12 cellular contexts compared by ENCODE assay signal in genomic region chr11:134272381-134273316, GRCh38. TPM values are rescaled to one million over a fixed set of nuclear protein-coding genes. Genes with fewer than 3 reads are reported as not detected.
A peak's percentile ranks its signal among the peaks of the same experiment; 100 is the strongest.
DNase-seq lines count a peak whose midpoint lies in the region; ATAC-seq lines count a peak whose summit lies in the region.
"Had no signal": no experiment of that assay in that cellular context is flagged by ENCODE, and none has a peak within 500 bp of the region (broad histone marks: within the 10 kb centered on the region; RNA-seq: fewer than 3 reads in every experiment).

No MANE protein-coding gene starts in this region.

- H3K27ac Mint-ChIP-seq in CD4-positive, alpha-beta memory T cell: peak overlapping the region in 4 of 7 donors; percentile 25 to 78 (median 44)
- peak overlapping the region; percentile 45 for H3K27ac Mint-ChIP-seq in activated T-helper 1 cell treated with anti-CD3 and anti-CD28 coated beads, Interleukin-12 subunit alpha, Interleukin-12 subunit beta, Interleukin-2, Interleukin-4 antibody, amounts not matched to agents 30 ng/mL and 10 ng/mL and 1 ng/mL, durations not matched to agents 14 hours and 24 hours and 36 hours

- peaks cover 30 to 71% (median 53%) of the 10 kb centered on the region in 4 donors for H3K4me1 Mint-ChIP-seq in CD4-positive, alpha-beta memory T cell
- H3K4me1 Mint-ChIP-seq in activated T-helper 1 cell treated with anti-CD3 and anti-CD28 coated beads, Interleukin-12 subunit alpha, Interleukin-12 subunit beta, Interleukin-2, Interleukin-4 antibody, amounts not matched to agents 30 ng/mL and 10 ng/mL and 1 ng/mL, durations not matched to agents 14 hours and 24 hours and 36 hours (ENCODE audit: low read depth): peaks cover 55% of the 10 kb centered on the region
- H3K4me1 Mint-ChIP-seq in activated T-cell treated with anti-CD3 and anti-CD28 coated beads, Interleukin-2, amount 50 U/mL, for 4 hours (ENCODE audit: low read depth): peaks cover 48% of the 10 kb centered on the region

- CTCF ChIA-PET in CD4-positive, alpha-beta memory T cell (lab: Charles Lee; ENCODE audit: partially characterized antibody): interaction anchor here (1.6 to 10.5 kb wide), 4 partner anchors 10 to 62 kb away, joined by 4 to 119 read pairs (median 5); partner anchors contain the start of gene NCAPD3

- peaks cover 49% of the 10 kb centered on the region for H3K4me1 ChIP-seq in CD4-positive, alpha-beta memory T cell (ENCODE audit: insufficient read depth, low read length)
- H3K4me1 ChIP-seq in iPS-15b (ENCODE audit: control insufficient read depth, insufficient read depth, low read length) (peaks cover 29% of the 10 kb centered on the region), aorta (ENCODE audit: control insufficient read depth in 1 of 2, insufficient read depth in 2 of 2, low read length in 2 of 2) (no peaks in the 10 kb centered on the region)

- no peaks in the 10 kb centered on the region for H3K27me3 Mint-ChIP-seq in CD4-positive, alpha-beta memory T cell
- H3K27me3 Mint-ChIP-seq in activated T-helper 1 cell treated with anti-CD3 and anti-CD28 coated beads, Interleukin-12 subunit alpha, Interleukin-12 subunit beta, Interleukin-2, Interleukin-4 antibody, amounts not matched to agents 30 ng/mL and 10 ng/mL and 1 ng/mL, durations not matched to agents 14 hours and 24 hours and 36 hours (ENCODE audit: insufficient read depth): peaks cover 2% of the 10 kb centered on the region
- H3K27me3 Mint-ChIP-seq in activated T-cell treated with anti-CD3 and anti-CD28 coated beads, Interleukin-2, amount 50 U/mL, for 4 hours (ENCODE audit: low read depth): peaks cover 11% of the 10 kb centered on the region

- no peak for ATAC-seq in aorta (ENCODE audit: low FRiP score)
- no peak for ATAC-seq in activated T-cell treated with anti-CD3 and anti-CD28 coated beads, Interleukin-2, amount 50 U/mL, for 4 hours

- H3K36me3 Mint-ChIP-seq in CD4-positive, alpha-beta memory T cell: peaks cover 0 to 14% of the 10 kb centered on the region in 2 donors
- H3K36me3 Mint-ChIP-seq in activated T-helper 1 cell treated with anti-CD3 and anti-CD28 coated beads, Interleukin-12 subunit alpha, Interleukin-12 subunit beta, Interleukin-2, Interleukin-4 antibody, amounts not matched to agents 30 ng/mL and 10 ng/mL and 1 ng/mL, durations not matched to agents 14 hours and 24 hours and 36 hours (ENCODE audit: low read depth): peaks cover 16% of the 10 kb centered on the region
- peaks cover 2% of the 10 kb centered on the region for H3K36me3 Mint-ChIP-seq in activated T-cell treated with anti-CD3 and anti-CD28 coated beads, Interleukin-2, amount 50 U/mL, for 4 hours (ENCODE audit: insufficient read depth)

- no peaks in the 10 kb centered on the region for H3K36me3 ChIP-seq in CD4-positive, alpha-beta memory T cell (ENCODE audit: insufficient read depth, low read length)
- no peaks in the 10 kb centered on the region for H3K36me3 ChIP-seq in H7 (replicated peaks; ENCODE audit: control insufficient read depth, insufficient read depth, low read length)
- peaks cover 3% of the 10 kb centered on the region for H3K36me3 ChIP-seq in iPS-15b (ENCODE audit: control insufficient read depth, insufficient read depth, low read length)
- H3K36me3 ChIP-seq in aorta (ENCODE audit: control insufficient read depth in 1 of 2, insufficient read depth in 2 of 2, low read length in 1 of 2): no peaks in the 10 kb centered on the region
- H3K36me3 ChIP-seq: suprapubic skin had no signal

- WGBS in aorta, 2 donors: 41 to 44% methylated on average over 18 of the region's 18 CpGs

- peak overlapping the region in 2 of 8 donors; percentile 13 to 34 for H3K4me3 Mint-ChIP-seq in CD4-positive, alpha-beta memory T cell
- H3K4me3 Mint-ChIP-seq in activated T-helper 1 cell treated with anti-CD3 and anti-CD28 coated beads, Interleukin-12 subunit alpha, Interleukin-12 subunit beta, Interleukin-2, Interleukin-4 antibody, amounts not matched to agents 30 ng/mL and 10 ng/mL and 1 ng/mL, durations not matched to agents 14 hours and 24 hours and 36 hours: peak overlapping the region; percentile 65
- no peak overlapping the region for H3K4me3 Mint-ChIP-seq in activated T-cell treated with anti-CD3 and anti-CD28 coated beads, Interleukin-2, amount 50 U/mL, for 4 hours

- no peaks in the 10 kb centered on the region for H3K27me3 ChIP-seq in CD4-positive, alpha-beta memory T cell (ENCODE audit: insufficient read depth, low read length)
- H3K27me3 ChIP-seq in H7 (ENCODE audit: control insufficient read depth, insufficient read depth, low read length): peaks cover 4% of the 10 kb centered on the region; the same call in 1 of the 2 replicates
- H3K27me3 ChIP-seq in iPS-15b (ENCODE audit: control insufficient read depth, insufficient read depth, low read length): peaks cover 3% of the 10 kb centered on the region
- H3K27me3 ChIP-seq in aorta (ENCODE audit: control insufficient read depth in 1 of 2, insufficient read depth in 2 of 2, low read length in 1 of 2): no peaks in the 10 kb centered on the region

- peak overlapping the region; percentile 4 for H3K9ac ChIP-seq in iPS-15b (ENCODE audit: low read depth, low read length)

- H3K9me3 ChIP-seq in CD4-positive, alpha-beta memory T cell (ENCODE audit: control insufficient read depth in 1 of 2, low read length in 2 of 2): no peaks in the 10 kb centered on the region
- no peaks in the 10 kb centered on the region for H3K9me3 ChIP-seq in iPS-15b (ENCODE audit: control insufficient read depth, insufficient read depth, low read length)
- H3K9me3 ChIP-seq in aorta (ENCODE audit: control insufficient read depth, low read length): no peaks in the 10 kb centered on the region
- H3K9me3 ChIP-seq: suprapubic skin had no signal

- no peak overlapping the region for H3K4me3 ChIP-seq in CD4-positive, alpha-beta memory T cell (ENCODE audit: low read length in 2 of 2)
- H3K4me3 ChIP-seq in H7 (ENCODE audit: insufficient read depth, low read depth, low read length): no peak overlapping the region; the same call in 1 of the 2 replicates
- H3K4me3 ChIP-seq in iPS-15b (ENCODE audit: low read depth, low read length): peak overlapping the region; percentile 85
- no peak overlapping the region for H3K4me3 ChIP-seq in aorta (ENCODE audit: low read length in 2 of 2)
- H3K4me3 ChIP-seq: suprapubic skin had no signal

- intact Hi-C loops in CD4-positive, alpha-beta memory T cell (cut with micrococcal nuclease): no loop called here
- intact Hi-C loops in activated T-helper 1 cell treated with anti-CD3 and anti-CD28 coated beads, Interleukin-12 subunit alpha, Interleukin-12 subunit beta, Interleukin-2, Interleukin-4 antibody, amounts not matched to agents 30 ng/mL and 10 ng/mL and 1 ng/mL, durations not matched to agents 14 hours and 24 hours and 36 hours (cut with micrococcal nuclease): no loop called here
- intact Hi-C loops in aorta (cut with DNase I): no loop called here

- POLR2A ChIA-PET in CD4-positive, alpha-beta memory T cell (lab: Charles Lee; ENCODE audit: partially characterized antibody): interaction anchor here (0.9 to 6.5 kb wide), 6 partner anchors 10 to 325 kb away, joined by 3 to 62 read pairs (median 6); partner anchors contain the start of genes ACAD8, NCAPD3, THYN1 and VPS26B

- H3K9me3 Mint-ChIP-seq in CD4-positive, alpha-beta memory T cell: no peaks in the 10 kb centered on the region
- H3K9me3 Mint-ChIP-seq in activated T-helper 1 cell treated with anti-CD3 and anti-CD28 coated beads, Interleukin-12 subunit alpha, Interleukin-12 subunit beta, Interleukin-2, Interleukin-4 antibody, amounts not matched to agents 30 ng/mL and 10 ng/mL and 1 ng/mL, durations not matched to agents 14 hours and 24 hours and 36 hours: no peaks in the 10 kb centered on the region
- no peaks in the 10 kb centered on the region for H3K9me3 Mint-ChIP-seq in activated T-cell treated with anti-CD3 and anti-CD28 coated beads, Interleukin-2, amount 50 U/mL, for 4 hours

- no peak overlapping the region for H3K27ac ChIP-seq in CD4-positive, alpha-beta memory T cell (ENCODE audit: low read depth, low read length)
- no peak overlapping the region for H3K27ac ChIP-seq in aorta (ENCODE audit: low read depth in 1 of 2, low read length in 2 of 2)
- H3K27ac ChIP-seq: suprapubic skin had no signal

- no peak for DNase-seq in CD4-positive, alpha-beta memory T cell
- DNase-seq in H7: peak; percentile 86
- DNase-seq in activated T-helper 1 cell treated with anti-CD3 and anti-CD28 coated beads, Interleukin-12 subunit alpha, Interleukin-12 subunit beta, Interleukin-2, Interleukin-4 antibody, amounts not matched to agents 30 ng/mL and 10 ng/mL and 1 ng/mL, durations not matched to agents 14 hours and 24 hours and 36 hours (ENCODE audit: low spot score): no peak
- no peak for DNase-seq in aorta
- no peak for DNase-seq in activated T-cell treated with anti-CD3 and anti-CD28 coated beads, Interleukin-2, amount 50 U/mL, for 4 hours
- DNase-seq in RKO (ENCODE audit: low spot score): no peak
- DNase-seq in NCI-H128 (lab: John Stamatoyannopoulos, UW; ENCODE audit: unreplicated experiment): no peak
- DNase-seq: NCI-H1436; stimulated activated CD4-positive, alpha-beta T cell treated with anti-CD3 and anti-CD28 coated beads, Interleukin-1b, Interleukin-23, amount 100 ng/mL, for 48 hours had no signal

RNA-seq across cellular contexts. Expression of gene GLB1L3, which starts 3.5 kb away (rescaled TPM):
- total RNA-seq in CD4-positive, alpha-beta memory T cell: 1 to 10 TPM; 1.2 to 1.5 TPM
- polyA plus RNA-seq in CD4-positive, alpha-beta memory T cell: 1 to 10 TPM; 2.8 to 4.9 TPM
- 24.0 and 35.0 TPM in 2 replicates for total RNA-seq in H7 (2014; rRNA removed; shearing (Covaris generic))
- total RNA-seq in activated T-helper 1 cell treated with anti-CD3 and anti-CD28 coated beads, Interleukin-12 subunit alpha, Interleukin-12 subunit beta, Interleukin-2, Interleukin-4 antibody, amounts not matched to agents 30 ng/mL and 10 ng/mL and 1 ng/mL, durations not matched to agents 14 hours and 24 hours and 36 hours: 14.6 and 16.1 TPM in 2 replicates
- total RNA-seq in aorta: not detected
- not detected for polyA plus RNA-seq in aorta
- total RNA-seq in activated T-cell treated with anti-CD3 and anti-CD28 coated beads, Interleukin-2, amount 50 U/mL, for 4 hours: 1 to 10 TPM; 2.2 to 2.9 (median 2.5) TPM
- total RNA-seq: fibroblast of lung had no signal
- polyA plus RNA-seq: fibroblast of lung had no signal

RNA-seq across cellular contexts. Expression of gene ACAD8, which starts 19.3 kb away (rescaled TPM):
- 10 to 100 TPM; 36.9 to 38.6 TPM for total RNA-seq in CD4-positive, alpha-beta memory T cell
- polyA plus RNA-seq in CD4-positive, alpha-beta memory T cell: 10 to 100 TPM; 17.8 to 22.2 TPM
- 44.2 TPM in 2 replicates for total RNA-seq in H7 (2014; rRNA removed; shearing (Covaris generic))
- total RNA-seq in activated T-helper 1 cell treated with anti-CD3 and anti-CD28 coated beads, Interleukin-12 subunit alpha, Interleukin-12 subunit beta, Interleukin-2, Interleukin-4 antibody, amounts not matched to agents 30 ng/mL and 10 ng/mL and 1 ng/mL, durations not matched to agents 14 hours and 24 hours and 36 hours: 25.6 and 26.2 TPM in 2 replicates
- 10 to 100 TPM; 16.7 to 25.3 TPM for total RNA-seq in aorta
- 10 to 100 TPM in 1 of 2 donors, 1 to 10 TPM in 1; 7.8 to 22.5 TPM for polyA plus RNA-seq in aorta
- 10 to 100 TPM; 18.2 to 19.0 (median 18.4) TPM for total RNA-seq in activated T-cell treated with anti-CD3 and anti-CD28 coated beads, Interleukin-2, amount 50 U/mL, for 4 hours

RNA-seq across cellular contexts. Expression of gene THYN1, which starts 19.5 kb away (rescaled TPM):
- 10 to 100 TPM; 59.3 to 70.8 TPM for total RNA-seq in CD4-positive, alpha-beta memory T cell
- polyA plus RNA-seq in CD4-positive, alpha-beta memory T cell: 100 to 1,000 TPM; 118 to 163 TPM
- 114 and 117 TPM in 2 replicates for total RNA-seq in H7 (2014; rRNA removed; shearing (Covaris generic))
- total RNA-seq in activated T-helper 1 cell treated with anti-CD3 and anti-CD28 coated beads, Interleukin-12 subunit alpha, Interleukin-12 subunit beta, Interleukin-2, Interleukin-4 antibody, amounts not matched to agents 30 ng/mL and 10 ng/mL and 1 ng/mL, durations not matched to agents 14 hours and 24 hours and 36 hours: 55.0 and 58.8 TPM in 2 replicates
- 10 to 100 TPM; 28.3 to 33.9 TPM for total RNA-seq in aorta
- polyA plus RNA-seq in aorta: 10 to 100 TPM; 45.1 to 64.4 TPM
- total RNA-seq in activated T-cell treated with anti-CD3 and anti-CD28 coated beads, Interleukin-2, amount 50 U/mL, for 4 hours: 10 to 100 TPM; 37.7 to 49.0 (median 43.3) TPM

RNA-seq across cellular contexts. Expression of gene VPS26B, which starts 48.2 kb away (rescaled TPM):
- total RNA-seq in CD4-positive, alpha-beta memory T cell: 10 to 100 TPM; 72.2 to 76.6 TPM
- 10 to 100 TPM; 49.6 to 56.7 TPM for polyA plus RNA-seq in CD4-positive, alpha-beta memory T cell
- 25.3 and 26.8 TPM in 2 replicates for total RNA-seq in H7 (2014; rRNA removed; shearing (Covaris generic))
- total RNA-seq in activated T-helper 1 cell treated with anti-CD3 and anti-CD28 coated beads, Interleukin-12 subunit alpha, Interleukin-12 subunit beta, Interleukin-2, Interleukin-4 antibody, amounts not matched to agents 30 ng/mL and 10 ng/mL and 1 ng/mL, durations not matched to agents 14 hours and 24 hours and 36 hours: 43.0 and 43.2 TPM in 2 replicates
- total RNA-seq in aorta: 10 to 100 TPM; 27.6 to 42.9 TPM
- 10 to 100 TPM; 17.9 to 36.3 TPM for polyA plus RNA-seq in aorta
- 10 to 100 TPM; 30.4 to 33.5 (median 32.8) TPM for total RNA-seq in activated T-cell treated with anti-CD3 and anti-CD28 coated beads, Interleukin-2, amount 50 U/mL, for 4 hours

RNA-seq across cellular contexts. Expression of gene NCAPD3, which starts 48.9 kb away (rescaled TPM):
- total RNA-seq in CD4-positive, alpha-beta memory T cell: 10 to 100 TPM; 39.9 to 41.8 TPM
- polyA plus RNA-seq in CD4-positive, alpha-beta memory T cell: 10 to 100 TPM; 14.3 to 14.6 TPM
- total RNA-seq in H7 (2014; rRNA removed; shearing (Covaris generic)): 54.9 and 68.2 TPM in 2 replicates
- total RNA-seq in activated T-helper 1 cell treated with anti-CD3 and anti-CD28 coated beads, Interleukin-12 subunit alpha, Interleukin-12 subunit beta, Interleukin-2, Interleukin-4 antibody, amounts not matched to agents 30 ng/mL and 10 ng/mL and 1 ng/mL, durations not matched to agents 14 hours and 24 hours and 36 hours: 103 and 107 TPM in 2 replicates
- 10 to 100 TPM in 1 of 2 donors, 1 to 10 TPM in 1; 8.3 to 14.0 TPM for total RNA-seq in aorta
- polyA plus RNA-seq in aorta: 10 to 100 TPM in 1 of 2 donors, 1 to 10 TPM in 1; 3.9 to 11.7 TPM
- total RNA-seq in activated T-cell treated with anti-CD3 and anti-CD28 coated beads, Interleukin-2, amount 50 U/mL, for 4 hours: 10 to 100 TPM; 54.1 to 67.2 (median 56.8) TPM
